ENCODE assay signal across 2 cellular contexts in genomic region chr11:7448126-7448525, GRCh38.
TF ChIP-seq lines count a peak whose summit lies in the region.

No MANE protein-coding gene starts in this region.

TF ChIP-seq in SK-N-SH, 30 proteins besides CTCF, POLR2A, EP300 and RAD21 (continued from another document):
- TF ChIP-seq USF2 (IDR thresholded peaks at IDR 0.05; ENCODE audit: borderline replicate concordance, low read depth, low read length) (no peak), TEAD4 (IDR thresholded peaks at IDR 0.05; ENCODE audit: borderline replicate concordance, insufficient read depth) (no peak), RCOR1 (IDR thresholded peaks at IDR 0.05; ENCODE audit: low read length) (no peak), FOSL2 (IDR thresholded peaks at IDR 0.05; ENCODE audit: borderline replicate concordance, low read depth) (no peak)

TF ChIP-seq in SK-N-SH treated with all-trans-retinoic acid at 6 μM for 48 hours, 23 proteins besides CTCF, POLR2A, EP300 and RAD21 (continued from another document):
- TF ChIP-seq CSRNP3 (CRISPR knock-in tag; IDR thresholded peaks at IDR 0.05) (no peak), ZFP3 (CRISPR knock-in tag; IDR thresholded peaks at IDR 0.05) (no peak), ARNTL (CRISPR knock-in tag; IDR thresholded peaks at IDR 0.05; ENCODE audit: borderline replicate concordance, low read depth) (no peak), TSHZ2 (CRISPR knock-in tag; IDR thresholded peaks at IDR 0.05) (no peak), SNAI2 (CRISPR knock-in tag; IDR thresholded peaks at IDR 0.05) (no peak), ISL1 (CRISPR knock-in tag; IDR thresholded peaks at IDR 0.05) (no peak), ZNF70 (CRISPR knock-in tag; IDR thresholded peaks at IDR 0.05) (no peak), TCF4 (CRISPR knock-in tag; IDR thresholded peaks at IDR 0.05; ENCODE audit: borderline replicate concordance) (no peak), PPARA (CRISPR knock-in tag; IDR thresholded peaks at IDR 0.05; ENCODE audit: borderline replicate concordance) (no peak), CREB5 (CRISPR knock-in tag; IDR thresholded peaks at IDR 0.05; ENCODE audit: low read depth) (no peak), POU6F1 (CRISPR knock-in tag; IDR thresholded peaks at IDR 0.05; ENCODE audit: borderline replicate concordance, low read depth) (no peak)
